Comparison of ENCODE assay signal across 1 cellular context in genomic region chr12:123532808-123533649, GRCh38.
A peak's percentile ranks its signal among the peaks of the same experiment; 100 is the strongest.
TF ChIP-seq lines count a peak whose summit lies in the region.

No MANE protein-coding gene starts in this region.

TF ChIP-seq in HepG2, 621 proteins besides CTCF, POLR2A, EP300 and RAD21 (continued from another document and continues in another):
- TF ChIP-seq, protein P1, sequence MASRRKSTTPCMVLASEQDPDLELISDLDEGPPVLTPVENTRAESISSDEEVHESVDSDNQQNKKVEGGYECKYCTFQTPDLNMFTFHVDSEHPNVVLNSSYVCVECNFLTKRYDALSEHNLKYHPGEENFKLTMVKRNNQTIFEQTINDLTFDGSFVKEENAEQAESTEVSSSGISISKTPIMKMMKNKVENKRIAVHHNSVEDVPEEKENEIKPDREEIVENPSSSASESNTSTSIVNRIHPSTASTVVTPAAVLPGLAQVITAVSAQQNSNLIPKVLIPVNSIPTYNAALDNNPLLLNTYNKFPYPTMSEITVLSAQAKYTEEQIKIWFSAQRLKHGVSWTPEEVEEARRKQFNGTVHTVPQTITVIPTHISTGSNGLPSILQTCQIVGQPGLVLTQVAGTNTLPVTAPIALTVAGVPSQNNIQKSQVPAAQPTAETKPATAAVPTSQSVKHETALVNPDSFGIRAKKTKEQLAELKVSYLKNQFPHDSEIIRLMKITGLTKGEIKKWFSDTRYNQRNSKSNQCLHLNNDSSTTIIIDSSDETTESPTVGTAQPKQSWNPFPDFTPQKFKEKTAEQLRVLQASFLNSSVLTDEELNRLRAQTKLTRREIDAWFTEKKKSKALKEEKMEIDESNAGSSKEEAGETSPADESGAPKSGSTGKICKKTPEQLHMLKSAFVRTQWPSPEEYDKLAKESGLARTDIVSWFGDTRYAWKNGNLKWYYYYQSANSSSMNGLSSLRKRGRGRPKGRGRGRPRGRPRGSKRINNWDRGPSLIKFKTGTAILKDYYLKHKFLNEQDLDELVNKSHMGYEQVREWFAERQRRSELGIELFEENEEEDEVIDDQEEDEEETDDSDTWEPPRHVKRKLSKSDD (CRISPR knock-in tag; IDR thresholded peaks at IDR 0.05; ENCODE audit: low read depth), result peak; percentile 73; the same call in 1 of the 2 replicates
- TF ChIP-seq, protein P2, sequence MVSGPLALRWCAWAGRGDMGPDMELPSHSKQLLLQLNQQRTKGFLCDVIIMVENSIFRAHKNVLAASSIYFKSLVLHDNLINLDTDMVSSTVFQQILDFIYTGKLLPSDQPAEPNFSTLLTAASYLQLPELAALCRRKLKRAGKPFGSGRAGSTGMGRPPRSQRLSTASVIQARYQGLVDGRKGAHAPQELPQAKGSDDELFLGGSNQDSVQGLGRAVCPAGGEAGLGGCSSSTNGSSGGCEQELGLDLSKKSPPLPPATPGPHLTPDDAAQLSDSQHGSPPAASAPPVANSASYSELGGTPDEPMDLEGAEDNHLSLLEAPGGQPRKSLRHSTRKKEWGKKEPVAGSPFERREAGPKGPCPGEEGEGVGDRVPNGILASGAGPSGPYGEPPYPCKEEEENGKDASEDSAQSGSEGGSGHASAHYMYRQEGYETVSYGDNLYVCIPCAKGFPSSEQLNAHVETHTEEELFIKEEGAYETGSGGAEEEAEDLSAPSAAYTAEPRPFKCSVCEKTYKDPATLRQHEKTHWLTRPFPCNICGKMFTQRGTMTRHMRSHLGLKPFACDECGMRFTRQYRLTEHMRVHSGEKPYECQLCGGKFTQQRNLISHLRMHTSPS (CRISPR knock-in tag; IDR thresholded peaks at IDR 0.05; ENCODE audit: low read depth), result peak; percentile 70
- TF ChIP-seq ARNTL (CRISPR knock-in tag; IDR thresholded peaks at IDR 0.05) (peak; percentile 52; the same call in 1 of the 2 replicates), TCF12 (IDR thresholded peaks at IDR 0.05) (no peak), TCF12 (CRISPR knock-in tag; IDR thresholded peaks at IDR 0.05) (no peak; the same call in 1 of the 2 replicates), ZNF772 (CRISPR knock-in tag; IDR thresholded peaks at IDR 0.05) (peak; percentile 60; the same call in 1 of the 2 replicates), REPIN1 (CRISPR knock-in tag; IDR thresholded peaks at IDR 0.05; ENCODE audit: borderline replicate concordance, low read depth) (peak; percentile 66; the same call in 1 of the 2 replicates), RBM22 (optimal IDR thresholded peaks at IDR 0.05; ENCODE audit: low read length) (no peak), ZNF326 (CRISPR knock-in tag; IDR thresholded peaks at IDR 0.05; ENCODE audit: borderline replicate concordance) (no peak), ARNT2 (CRISPR knock-in tag; IDR thresholded peaks at IDR 0.05; ENCODE audit: low read depth) (no peak; the same call in 1 of the 2 replicates), GTF3A (CRISPR knock-in tag; conservative IDR thresholded peaks at IDR 0.05) (0 out of 2 replicates have a peak, but pooled peaks have one; percentile 30), PAWR (CRISPR knock-in tag; IDR thresholded peaks at IDR 0.05; ENCODE audit: borderline replicate concordance) (0 out of 2 replicates have a peak, but pooled peaks have one; percentile 79), ZNF563 (CRISPR knock-in tag; IDR thresholded peaks at IDR 0.05) (peak; percentile 33; the same call in 1 of the 2 replicates), ZSCAN25 (CRISPR knock-in tag; IDR thresholded peaks at IDR 0.05) (no peak), ZNF318 (CRISPR knock-in tag; IDR thresholded peaks at IDR 0.05) (no peak), ATF7 (IDR thresholded peaks at IDR 0.05) (no peak), ATF7 (CRISPR knock-in tag; IDR thresholded peaks at IDR 0.05) (no peak), CBX1 (IDR thresholded peaks at IDR 0.05; ENCODE audit: low read depth) (peak; percentile 45), ZBTB21 (CRISPR knock-in tag; IDR thresholded peaks at IDR 0.05) (no peak), PLRG1 (conservative IDR thresholded peaks at IDR 0.05) (no peak), SRSF1 (optimal IDR thresholded peaks at IDR 0.05; ENCODE audit: low read depth, low read length) (peak; percentile 23), FOXA3 (CRISPR knock-in tag; IDR thresholded peaks at IDR 0.05) (no peak), KAT2B (IDR thresholded peaks at IDR 0.05; ENCODE audit: borderline replicate concordance, low read depth, low read length) (no peak), ZFP62 (CRISPR knock-in tag; IDR thresholded peaks at IDR 0.05) (no peak), ZNF652 (CRISPR knock-in tag; IDR thresholded peaks at IDR 0.05; ENCODE audit: borderline replicate concordance, low read depth) (no peak), ZMYM2 (CRISPR knock-in tag; IDR thresholded peaks at IDR 0.05) (peak; percentile 91), TCF7L2 (IDR thresholded peaks at IDR 0.05; ENCODE audit: low read depth, low read length) (no peak), ZNF260 (CRISPR knock-in tag; IDR thresholded peaks at IDR 0.05; ENCODE audit: borderline replicate concordance, low read depth) (no peak), ZNF546 (CRISPR knock-in tag; conservative IDR thresholded peaks at IDR 0.05) (no peak), MIER2 (CRISPR knock-in tag; IDR thresholded peaks at IDR 0.05) (no peak), ELF3 (CRISPR knock-in tag; IDR thresholded peaks at IDR 0.05) (no peak; the same call in 1 of the 2 replicates), MAFF (IDR thresholded peaks at IDR 0.05; ENCODE audit: low read depth, low read length) (no peak), ZNF589 (CRISPR knock-in tag; conservative IDR thresholded peaks at IDR 0.05) (no peak), ZNF720 (CRISPR knock-in tag; IDR thresholded peaks at IDR 0.05) (no peak), RAD51 (IDR thresholded peaks at IDR 0.05; ENCODE audit: borderline replicate concordance) (no peak), ONECUT2 (CRISPR knock-in tag; IDR thresholded peaks at IDR 0.05) (no peak), CBX5 (CRISPR knock-in tag; IDR thresholded peaks at IDR 0.05; ENCODE audit: borderline replicate concordance) (peak; percentile 80), PPARG (CRISPR knock-in tag; conservative IDR thresholded peaks at IDR 0.05) (no peak), XBP1 (CRISPR knock-in tag; IDR thresholded peaks at IDR 0.05) (no peak)
- TF ChIP-seq, protein P3, sequence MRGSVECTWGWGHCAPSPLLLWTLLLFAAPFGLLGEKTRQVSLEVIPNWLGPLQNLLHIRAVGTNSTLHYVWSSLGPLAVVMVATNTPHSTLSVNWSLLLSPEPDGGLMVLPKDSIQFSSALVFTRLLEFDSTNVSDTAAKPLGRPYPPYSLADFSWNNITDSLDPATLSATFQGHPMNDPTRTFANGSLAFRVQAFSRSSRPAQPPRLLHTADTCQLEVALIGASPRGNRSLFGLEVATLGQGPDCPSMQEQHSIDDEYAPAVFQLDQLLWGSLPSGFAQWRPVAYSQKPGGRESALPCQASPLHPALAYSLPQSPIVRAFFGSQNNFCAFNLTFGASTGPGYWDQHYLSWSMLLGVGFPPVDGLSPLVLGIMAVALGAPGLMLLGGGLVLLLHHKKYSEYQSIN (CRISPR knock-in tag; IDR thresholded peaks at IDR 0.05; ENCODE audit: borderline replicate concordance), result no peak
- TF ChIP-seq, protein P4, sequence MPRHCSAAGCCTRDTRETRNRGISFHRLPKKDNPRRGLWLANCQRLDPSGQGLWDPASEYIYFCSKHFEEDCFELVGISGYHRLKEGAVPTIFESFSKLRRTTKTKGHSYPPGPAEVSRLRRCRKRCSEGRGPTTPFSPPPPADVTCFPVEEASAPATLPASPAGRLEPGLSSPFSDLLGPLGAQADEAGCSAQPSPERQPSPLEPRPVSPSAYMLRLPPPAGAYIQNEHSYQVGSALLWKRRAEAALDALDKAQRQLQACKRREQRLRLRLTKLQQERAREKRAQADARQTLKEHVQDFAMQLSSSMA (CRISPR knock-in tag; IDR thresholded peaks at IDR 0.05), result no peak; the same call in 1 of the 2 replicates
- TF ChIP-seq, protein P5, sequence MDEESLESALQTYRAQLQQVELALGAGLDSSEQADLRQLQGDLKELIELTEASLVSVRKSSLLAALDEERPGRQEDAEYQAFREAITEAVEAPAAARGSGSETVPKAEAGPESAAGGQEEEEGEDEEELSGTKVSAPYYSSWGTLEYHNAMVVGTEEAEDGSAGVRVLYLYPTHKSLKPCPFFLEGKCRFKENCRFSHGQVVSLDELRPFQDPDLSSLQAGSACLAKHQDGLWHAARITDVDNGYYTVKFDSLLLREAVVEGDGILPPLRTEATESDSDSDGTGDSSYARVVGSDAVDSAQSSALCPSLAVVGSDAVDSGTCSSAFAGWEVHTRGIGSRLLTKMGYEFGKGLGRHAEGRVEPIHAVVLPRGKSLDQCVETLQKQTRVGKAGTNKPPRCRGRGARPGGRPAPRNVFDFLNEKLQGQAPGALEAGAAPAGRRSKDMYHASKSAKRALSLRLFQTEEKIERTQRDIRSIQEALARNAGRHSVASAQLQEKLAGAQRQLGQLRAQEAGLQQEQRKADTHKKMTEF (CRISPR knock-in tag; IDR thresholded peaks at IDR 0.05), result peak; percentile 54
- TF ChIP-seq, protein P6, sequence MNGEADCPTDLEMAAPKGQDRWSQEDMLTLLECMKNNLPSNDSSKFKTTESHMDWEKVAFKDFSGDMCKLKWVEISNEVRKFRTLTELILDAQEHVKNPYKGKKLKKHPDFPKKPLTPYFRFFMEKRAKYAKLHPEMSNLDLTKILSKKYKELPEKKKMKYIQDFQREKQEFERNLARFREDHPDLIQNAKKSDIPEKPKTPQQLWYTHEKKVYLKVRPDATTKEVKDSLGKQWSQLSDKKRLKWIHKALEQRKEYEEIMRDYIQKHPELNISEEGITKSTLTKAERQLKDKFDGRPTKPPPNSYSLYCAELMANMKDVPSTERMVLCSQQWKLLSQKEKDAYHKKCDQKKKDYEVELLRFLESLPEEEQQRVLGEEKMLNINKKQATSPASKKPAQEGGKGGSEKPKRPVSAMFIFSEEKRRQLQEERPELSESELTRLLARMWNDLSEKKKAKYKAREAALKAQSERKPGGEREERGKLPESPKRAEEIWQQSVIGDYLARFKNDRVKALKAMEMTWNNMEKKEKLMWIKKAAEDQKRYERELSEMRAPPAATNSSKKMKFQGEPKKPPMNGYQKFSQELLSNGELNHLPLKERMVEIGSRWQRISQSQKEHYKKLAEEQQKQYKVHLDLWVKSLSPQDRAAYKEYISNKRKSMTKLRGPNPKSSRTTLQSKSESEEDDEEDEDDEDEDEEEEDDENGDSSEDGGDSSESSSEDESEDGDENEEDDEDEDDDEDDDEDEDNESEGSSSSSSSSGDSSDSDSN (CRISPR knock-in tag; IDR thresholded peaks at IDR 0.05), result peak; percentile 90
- TF ChIP-seq, protein P7, sequence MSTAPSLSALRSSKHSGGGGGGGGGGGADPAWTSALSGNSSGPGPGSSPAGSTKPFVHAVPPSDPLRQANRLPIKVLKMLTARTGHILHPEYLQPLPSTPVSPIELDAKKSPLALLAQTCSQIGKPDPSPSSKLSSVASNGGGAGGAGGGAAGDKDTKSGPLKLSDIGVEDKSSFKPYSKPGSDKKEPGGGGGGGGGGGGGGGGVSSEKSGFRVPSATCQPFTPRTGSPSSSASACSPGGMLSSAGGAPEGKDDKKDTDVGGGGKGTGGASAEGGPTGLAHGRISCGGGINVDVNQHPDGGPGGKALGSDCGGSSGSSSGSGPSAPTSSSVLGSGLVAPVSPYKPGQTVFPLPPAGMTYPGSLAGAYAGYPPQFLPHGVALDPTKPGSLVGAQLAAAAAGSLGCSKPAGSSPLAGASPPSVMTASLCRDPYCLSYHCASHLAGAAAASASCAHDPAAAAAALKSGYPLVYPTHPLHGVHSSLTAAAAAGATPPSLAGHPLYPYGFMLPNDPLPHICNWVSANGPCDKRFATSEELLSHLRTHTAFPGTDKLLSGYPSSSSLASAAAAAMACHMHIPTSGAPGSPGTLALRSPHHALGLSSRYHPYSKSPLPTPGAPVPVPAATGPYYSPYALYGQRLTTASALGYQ (CRISPR knock-in tag; IDR thresholded peaks at IDR 0.05), result no peak
